Comparison of ENCODE assay signal across 11 cellular contexts in the genomic region with DNA sequence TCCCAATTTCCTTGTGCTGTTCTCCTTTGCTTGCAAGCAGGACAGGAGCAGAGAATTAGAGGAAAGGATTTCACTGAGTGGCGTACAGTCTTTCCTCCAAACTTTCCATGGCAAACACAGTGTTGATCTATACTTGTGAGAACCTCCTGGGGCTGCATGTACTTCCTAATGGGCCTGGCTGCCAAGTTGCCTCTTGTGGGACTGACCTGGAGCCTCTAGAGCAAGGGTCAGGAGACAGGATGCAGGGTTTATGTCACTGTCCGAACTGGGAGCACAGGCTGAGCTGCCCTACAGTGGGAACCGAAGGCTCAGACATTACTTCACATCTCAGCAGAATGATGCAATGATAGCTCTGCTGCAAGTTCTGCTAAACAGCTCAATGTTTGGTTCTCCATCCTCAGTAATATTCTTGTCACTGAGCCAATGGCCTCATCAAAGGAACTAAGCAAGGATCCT.
DNase-seq lines count a peak whose midpoint lies in the region; ATAC-seq and TF ChIP-seq lines count a peak whose summit lies in the region.
"Had no signal": no experiment of that assay in that cellular context is flagged by ENCODE, and none has a peak within 500 bp of the region (broad histone marks: within the 10 kb centered on the region; RNA-seq: fewer than 3 reads in every experiment).

No MANE protein-coding gene starts in this region.

- H3K27me3 ChIP-seq in sigmoid colon = no peaks in the 10 kb centered on the region
- H3K27me3 ChIP-seq in SJCRH30 = no peaks in the 10 kb centered on the region

- H3K9me3 ChIP-seq in sigmoid colon (no peaks in the 10 kb centered on the region), SJCRH30 (replicated peaks) (peaks cover 3% of the 10 kb centered on the region; the same call in 1 of the 2 replicates)

- peaks cover 19% of the 10 kb centered on the region for H3K9me3 Mint-ChIP-seq in WTC11
- H3K9me3 Mint-ChIP-seq in activated naive CD8-positive, alpha-beta T cell treated with anti-CD3 and anti-CD28 coated beads, Interleukin-2, amount 50 U/mL, for 24 hours = peaks cover 12% of the 10 kb centered on the region

- no peak for TF ChIP-seq CTCF in WTC11 (IDR thresholded peaks at IDR 0.05)
- no peak for TF ChIP-seq CTCF in sigmoid colon (IDR thresholded peaks at IDR 0.05)

- DNase-seq in GM03348 (ENCODE audit: low spot score) (peak; percentile 73), WTC11 (ENCODE audit: low spot score) (no peak), left cardiac atrium (peak; percentile 79), sigmoid colon (peak; percentile 66), T-helper 9 cell (no peak), SJCRH30 (no peak)
- DNase-seq in activated naive CD8-positive, alpha-beta T cell treated with anti-CD3 and anti-CD28 coated beads, Interleukin-2, amount 50 U/mL, for 24 hours = no peak
- DNase-seq: DMS 273 treated with DMSO at 0.1 percent for 48 hours, NCI-H187 treated with DMSO at 0.1 percent for 48 hours had no signal

- no peak overlapping the region for H3K27ac Mint-ChIP-seq in WTC11
- no peak overlapping the region for H3K27ac Mint-ChIP-seq in activated naive CD8-positive, alpha-beta T cell treated with anti-CD3 and anti-CD28 coated beads, Interleukin-2, amount 50 U/mL, for 24 hours
- H3K27ac Mint-ChIP-seq: activated naive CD8-positive, alpha-beta T cell had no signal

- 53 to 55% methylated on average over 3 of the region's 3 CpGs for WGBS in sigmoid colon, 2 donors

- POLR2A ChIA-PET in WTC11 (lab: Charles Lee) = no interaction called here

- no peak for TF ChIP-seq EP300 in sigmoid colon (IDR thresholded peaks at IDR 0.05)

- peaks cover 21% of the 10 kb centered on the region for H3K36me3 Mint-ChIP-seq in WTC11
- H3K36me3 Mint-ChIP-seq in activated naive CD8-positive, alpha-beta T cell treated with anti-CD3 and anti-CD28 coated beads, Interleukin-2, amount 50 U/mL, for 24 hours (ENCODE audit: low read depth) = no peaks in the 10 kb centered on the region
- H3K36me3 Mint-ChIP-seq: activated naive CD8-positive, alpha-beta T cell had no signal

- no peak for TF ChIP-seq POLR2A in sigmoid colon (IDR thresholded peaks at IDR 0.05)

- intact Hi-C loops in left cardiac atrium (cut with DNase I) = no loop called here
- intact Hi-C loops in sigmoid colon (cut with DNase I) = no loop called here

- peaks cover 66% of the 10 kb centered on the region for H3K4me1 Mint-ChIP-seq in WTC11
- H3K4me1 Mint-ChIP-seq in activated naive CD8-positive, alpha-beta T cell treated with anti-CD3 and anti-CD28 coated beads, Interleukin-2, amount 50 U/mL, for 24 hours = peaks cover 3% of the 10 kb centered on the region

- H3K27ac ChIP-seq in sigmoid colon (no peak overlapping the region), SJCRH30 (no peak overlapping the region)

- H3K4me3 ChIP-seq in sigmoid colon (no peak overlapping the region), SJCRH30 (no peak overlapping the region)

- H3K4me1 ChIP-seq in sigmoid colon (peaks cover 0 to 14% (median 8%) of the 10 kb centered on the region in 4 donors), SJCRH30 (peaks cover 15% of the 10 kb centered on the region)

- H3K27me3 Mint-ChIP-seq in WTC11 (ENCODE audit: low read depth) = no peaks in the 10 kb centered on the region
- peaks cover 12% of the 10 kb centered on the region for H3K27me3 Mint-ChIP-seq in activated naive CD8-positive, alpha-beta T cell treated with anti-CD3 and anti-CD28 coated beads, Interleukin-2, amount 50 U/mL, for 24 hours

- no peak for ATAC-seq in WTC11
- peak; percentile 94 to 97 for ATAC-seq in left cardiac atrium
- no peak for ATAC-seq in HG03378 (IDR thresholded peaks at IDR 0.05; ENCODE audit: unreplicated experiment)
- ATAC-seq in activated naive CD8-positive, alpha-beta T cell treated with anti-CD3 and anti-CD28 coated beads, Interleukin-2, amount 50 U/mL, for 24 hours = no peak

- CTCF ChIA-PET in WTC11 (lab: Charles Lee) = no interaction called here

- no peaks in the 10 kb centered on the region for H3K36me3 ChIP-seq in sigmoid colon
- H3K36me3 ChIP-seq in SJCRH30 = no peaks in the 10 kb centered on the region

- H3K4me3 Mint-ChIP-seq in WTC11 = no peak overlapping the region
- H3K4me3 Mint-ChIP-seq in activated naive CD8-positive, alpha-beta T cell treated with anti-CD3 and anti-CD28 coated beads, Interleukin-2, amount 50 U/mL, for 24 hours = no peak overlapping the region
- H3K4me3 Mint-ChIP-seq: activated naive CD8-positive, alpha-beta T cell had no signal

TF ChIP-seq in WTC11, 78 proteins besides CTCF, POLR2A, EP300 and RAD21:
- TF ChIP-seq ESRRA (CRISPR knock-in tag; IDR thresholded peaks at IDR 0.05; ENCODE audit: borderline replicate concordance) = no peak
- TF ChIP-seq ZNF263 (CRISPR knock-in tag; IDR thresholded peaks at IDR 0.05; ENCODE audit: low read depth) = no peak
- TF ChIP-seq, protein P1, sequence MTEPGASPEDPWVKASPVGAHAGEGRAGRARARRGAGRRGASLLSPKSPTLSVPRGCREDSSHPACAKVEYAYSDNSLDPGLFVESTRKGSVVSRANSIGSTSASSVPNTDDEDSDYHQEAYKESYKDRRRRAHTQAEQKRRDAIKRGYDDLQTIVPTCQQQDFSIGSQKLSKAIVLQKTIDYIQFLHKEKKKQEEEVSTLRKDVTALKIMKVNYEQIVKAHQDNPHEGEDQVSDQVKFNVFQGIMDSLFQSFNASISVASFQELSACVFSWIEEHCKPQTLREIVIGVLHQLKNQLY (CRISPR knock-in tag; IDR thresholded peaks at IDR 0.05) = no peak
- peak; percentile 98 for TF ChIP-seq GABPB1 (CRISPR knock-in tag; IDR thresholded peaks at IDR 0.05)
- TF ChIP-seq JUN (CRISPR knock-in tag; IDR thresholded peaks at IDR 0.05) = no peak
- TF ChIP-seq TCF7 (CRISPR knock-in tag; IDR thresholded peaks at IDR 0.05; ENCODE audit: low read depth) = no peak

Comparison
In these comparisons a context has a peak if more than half of its experiments do, and no peak if none do; other contexts are left out.
1. DNase-seq: peak in GM03348 (single experiment), left cardiac atrium (single experiment) and sigmoid colon (single experiment); none in WTC11 (single experiment), T-helper 9 cell (single experiment), SJCRH30 (0 of 2) and activated naive CD8-positive, alpha-beta T cell treated with anti-CD3 and anti-CD28 coated beads, Interleukin-2, amount 50 U/mL, for 24 hours (single experiment).
2. ATAC-seq: peak in left cardiac atrium (2 of 2); none in WTC11 (single experiment), HG03378 (single experiment) and activated naive CD8-positive, alpha-beta T cell treated with anti-CD3 and anti-CD28 coated beads, Interleukin-2, amount 50 U/mL, for 24 hours (single experiment).